Comparison of ENCODE assay signal across 1 cellular context in genomic region chr2:85952196-85952734, GRCh38.
TF ChIP-seq lines count a peak whose summit lies in the region.

No MANE protein-coding gene starts in this region.

TF ChIP-seq in K562, 482 proteins besides CTCF, POLR2A, EP300 and RAD21 (continued from another document):
- TF ChIP-seq HMBOX1 (IDR thresholded peaks at IDR 0.05) (peak; percentile 70; the same call in 1 of the 2 replicates), ZNF512 (tag; IDR thresholded peaks at IDR 0.05) (no peak), HNRNPK (IDR thresholded peaks at IDR 0.05; ENCODE audit: low read depth, low read length, poor library complexity, severe bottlenecking) (no peak), ILF3 (IDR thresholded peaks at IDR 0.05; ENCODE audit: borderline replicate concordance) (no peak), MYC (IDR thresholded peaks at IDR 0.05; ENCODE audit: low read depth, low read length) (peak; percentile 68), MYC (CRISPR knock-in tag; IDR thresholded peaks at IDR 0.05; ENCODE audit: borderline replicate concordance, low read depth) (no peak), CBFA2T2 (conservative IDR thresholded peaks at IDR 0.05) (peak; percentile 22), ZC3H8 (IDR thresholded peaks at IDR 0.05) (no peak), BRCA1 (IDR thresholded peaks at IDR 0.05) (no peak), BRCA1 (CRISPR knock-in tag; IDR thresholded peaks at IDR 0.05) (no peak), ZNF780A (CRISPR knock-in tag; IDR thresholded peaks at IDR 0.05) (no peak), ZNF707 (CRISPR knock-in tag; conservative IDR thresholded peaks at IDR 0.05) (no peak), ZNF449 (CRISPR knock-in tag; IDR thresholded peaks at IDR 0.05) (no peak), THRAP3 (IDR thresholded peaks at IDR 0.05; ENCODE audit: borderline replicate concordance) (no peak), ZNF740 (CRISPR knock-in tag; IDR thresholded peaks at IDR 0.05) (peak; percentile 36; the same call in 1 of the 2 replicates), ZNF740 (tag; IDR thresholded peaks at IDR 0.05) (no peak), SRF (CRISPR knock-in tag; IDR thresholded peaks at IDR 0.05) (no peak), DPF2 (IDR thresholded peaks at IDR 0.05) (peak; percentile 55), CEBPG (CRISPR knock-in tag; IDR thresholded peaks at IDR 0.05) (no peak), CEBPG (tag; conservative IDR thresholded peaks at IDR 0.05 in 1 of 2, IDR thresholded peaks at IDR 0.05 in 1 of 2) (peak in 1 of 2 experiments; percentile 35; a peak in 1 of 4 replicates), NFRKB (IDR thresholded peaks at IDR 0.05; ENCODE audit: low read depth) (no peak), MAFF (IDR thresholded peaks at IDR 0.05; ENCODE audit: low read length) (no peak), ZNF395 (CRISPR knock-in tag; IDR thresholded peaks at IDR 0.05) (peak; percentile 56; the same call in 1 of the 2 replicates), ZFP91 (CRISPR knock-in tag; IDR thresholded peaks at IDR 0.05) (no peak), ETS2 (tag; IDR thresholded peaks at IDR 0.05; ENCODE audit: borderline replicate concordance, poor library complexity, severe bottlenecking) (no peak), DEAF1 (CRISPR knock-in tag; IDR thresholded peaks at IDR 0.05) (no peak), ZNF592 (IDR thresholded peaks at IDR 0.05) (0 out of 2 replicates have a peak, but pooled peaks have one; percentile 23), LEF1 (IDR thresholded peaks at IDR 0.05) (no peak), FOXA3 (CRISPR knock-in tag; conservative IDR thresholded peaks at IDR 0.05 in 1 of 2, IDR thresholded peaks at IDR 0.05 in 1 of 2) (peak in 1 of 2 experiments; percentile 43; a peak in 2 of 4 replicates), NR2C1 (IDR thresholded peaks at IDR 0.05) (no peak), NR2C1 (tag; IDR thresholded peaks at IDR 0.05) (0 out of 2 replicates have a peak, but pooled peaks have one; percentile 16), CBX3 (IDR thresholded peaks at IDR 0.05; ENCODE audit: borderline replicate concordance in 1 of 2, low read length in 2 of 2) (no peak), SOX6 (IDR thresholded peaks at IDR 0.05) (peak; percentile 76), CBFA2T3 (IDR thresholded peaks at IDR 0.05) (peak; percentile 68), DMBX1 (CRISPR knock-in tag; IDR thresholded peaks at IDR 0.05; ENCODE audit: borderline replicate concordance) (0 out of 2 replicates have a peak, but pooled peaks have one; percentile 42)
